1 cellular context compared by ENCODE assay signal in the genomic region with DNA sequence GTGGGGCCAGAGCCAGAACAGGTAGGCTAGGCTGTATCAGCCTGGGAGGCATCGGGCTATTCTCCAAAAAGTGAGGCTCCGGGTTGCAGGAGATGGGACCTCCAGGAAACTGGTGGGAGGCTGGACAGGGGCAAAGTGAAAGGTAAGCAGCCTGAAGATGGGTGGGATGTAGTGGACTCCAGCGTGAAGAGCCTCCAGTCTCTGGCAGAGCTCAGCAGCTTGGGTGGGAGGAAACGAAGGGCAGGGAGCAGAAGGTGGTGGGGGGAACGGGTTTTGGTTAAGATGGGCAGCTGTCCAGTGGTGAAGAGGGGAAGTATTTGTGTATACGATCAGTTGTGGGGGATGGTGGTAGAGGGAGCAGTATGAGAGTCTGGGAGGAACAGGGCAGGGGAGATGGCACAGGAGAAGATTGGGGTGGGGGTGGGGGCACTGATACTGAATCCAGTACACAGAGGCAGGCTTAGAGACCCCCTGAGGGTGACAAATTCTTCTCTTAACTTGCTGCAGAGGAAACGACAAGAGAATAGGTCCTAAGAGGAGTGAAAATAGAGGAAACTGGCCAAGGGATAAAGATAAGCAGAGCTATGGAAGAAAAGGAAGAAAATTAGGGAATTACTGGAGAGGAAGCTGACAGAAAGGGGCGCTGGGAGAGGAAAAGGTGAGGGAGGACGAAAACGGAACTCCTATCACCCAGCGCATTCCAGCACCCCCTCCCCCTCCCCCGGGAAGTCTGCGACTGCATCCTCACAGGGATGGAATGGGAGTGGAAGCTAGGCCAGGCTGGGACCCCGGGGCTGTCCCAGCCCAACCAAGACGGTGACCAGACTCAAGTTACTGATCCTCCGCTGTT.
TF ChIP-seq lines count a peak whose summit lies in the region.

No MANE protein-coding gene starts in this region.

TF ChIP-seq in H1, 55 proteins besides CTCF, POLR2A, EP300 and RAD21:
- TF ChIP-seq BACH1 (IDR thresholded peaks at IDR 0.05; ENCODE audit: low read length), result no peak
- TF ChIP-seq SUZ12 (IDR thresholded peaks at IDR 0.05; ENCODE audit: low read length), result peak; percentile 10
- peak; percentile 77 for TF ChIP-seq TEAD4 (IDR thresholded peaks at IDR 0.05; ENCODE audit: low read depth, low read length)
- TF ChIP-seq CTBP2 (IDR thresholded peaks at IDR 0.05; ENCODE audit: borderline replicate concordance, insufficient read depth, insufficient read length, low read length), result peak; percentile 42
- no peak for TF ChIP-seq SAP30 (IDR thresholded peaks at IDR 0.05; ENCODE audit: insufficient read depth, insufficient replicate concordance, low read length)
